1 cellular context compared by ENCODE assay signal in genomic region chr6:139882234-139882633, GRCh38.
TF ChIP-seq lines count a peak whose summit lies in the region.

No MANE protein-coding gene starts in this region.

TF ChIP-seq in K562, 482 proteins besides CTCF, POLR2A, EP300 and RAD21 (continued from another document):
- TF ChIP-seq ZNF592 (IDR thresholded peaks at IDR 0.05) (no peak), HNRNPK (IDR thresholded peaks at IDR 0.05; ENCODE audit: low read depth, low read length, poor library complexity, severe bottlenecking) (no peak), HNRNPH1 (optimal IDR thresholded peaks at IDR 0.05; ENCODE audit: low read depth, low read length) (no peak), ZNF24 (IDR thresholded peaks at IDR 0.05) (no peak), DACH1 (IDR thresholded peaks at IDR 0.05; ENCODE audit: partially characterized antibody) (no peak), HMBOX1 (IDR thresholded peaks at IDR 0.05) (peak; percentile 16; the same call in 1 of the 2 replicates), ZBTB49 (CRISPR knock-in tag; IDR thresholded peaks at IDR 0.05; ENCODE audit: borderline replicate concordance) (no peak), FOSL1 (tag; conservative IDR thresholded peaks at IDR 0.05) (peak; percentile 62; the same call in 1 of the 2 replicates), SAFB2 (IDR thresholded peaks at IDR 0.05; ENCODE audit: borderline replicate concordance, low read depth, low read length, severe bottlenecking) (no peak), SPI1 (IDR thresholded peaks at IDR 0.05; ENCODE audit: borderline replicate concordance, low read depth, low read length) (peak; percentile 69; the same call in 1 of the 2 replicates)
- TF ChIP-seq, protein P1, sequence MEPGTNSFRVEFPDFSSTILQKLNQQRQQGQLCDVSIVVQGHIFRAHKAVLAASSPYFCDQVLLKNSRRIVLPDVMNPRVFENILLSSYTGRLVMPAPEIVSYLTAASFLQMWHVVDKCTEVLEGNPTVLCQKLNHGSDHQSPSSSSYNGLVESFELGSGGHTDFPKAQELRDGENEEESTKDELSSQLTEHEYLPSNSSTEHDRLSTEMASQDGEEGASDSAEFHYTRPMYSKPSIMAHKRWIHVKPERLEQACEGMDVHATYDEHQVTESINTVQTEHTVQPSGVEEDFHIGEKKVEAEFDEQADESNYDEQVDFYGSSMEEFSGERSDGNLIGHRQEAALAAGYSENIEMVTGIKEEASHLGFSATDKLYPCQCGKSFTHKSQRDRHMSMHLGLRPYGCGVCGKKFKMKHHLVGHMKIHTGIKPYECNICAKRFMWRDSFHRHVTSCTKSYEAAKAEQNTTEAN (CRISPR knock-in tag; IDR thresholded peaks at IDR 0.05): no peak
- TF ChIP-seq, protein P2, sequence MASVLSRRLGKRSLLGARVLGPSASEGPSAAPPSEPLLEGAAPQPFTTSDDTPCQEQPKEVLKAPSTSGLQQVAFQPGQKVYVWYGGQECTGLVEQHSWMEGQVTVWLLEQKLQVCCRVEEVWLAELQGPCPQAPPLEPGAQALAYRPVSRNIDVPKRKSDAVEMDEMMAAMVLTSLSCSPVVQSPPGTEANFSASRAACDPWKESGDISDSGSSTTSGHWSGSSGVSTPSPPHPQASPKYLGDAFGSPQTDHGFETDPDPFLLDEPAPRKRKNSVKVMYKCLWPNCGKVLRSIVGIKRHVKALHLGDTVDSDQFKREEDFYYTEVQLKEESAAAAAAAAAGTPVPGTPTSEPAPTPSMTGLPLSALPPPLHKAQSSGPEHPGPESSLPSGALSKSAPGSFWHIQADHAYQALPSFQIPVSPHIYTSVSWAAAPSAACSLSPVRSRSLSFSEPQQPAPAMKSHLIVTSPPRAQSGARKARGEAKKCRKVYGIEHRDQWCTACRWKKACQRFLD (CRISPR knock-in tag; IDR thresholded peaks at IDR 0.05): 0 out of 2 replicates have a peak, but pooled peaks have one; percentile 39
